1 cellular context compared by ENCODE assay signal in genomic region chr19:36604656-36605100, GRCh38.
TF ChIP-seq lines count a peak whose summit lies in the region.

No MANE protein-coding gene starts in this region.

TF ChIP-seq in HEK293, 187 proteins besides CTCF, POLR2A, EP300 and RAD21 (continued from another document):
- TF ChIP-seq TSHZ1 (tag by site-specific recombination; IDR thresholded peaks at IDR 0.05; ENCODE audit: borderline replicate concordance) (peak; percentile 93; the same call in 1 of the 2 replicates), REPIN1 (tag by site-specific recombination; IDR thresholded peaks at IDR 0.05; ENCODE audit: low read depth) (peak; percentile 84; the same call in 1 of the 2 replicates), AEBP2 (tag by site-specific recombination; IDR thresholded peaks at IDR 0.05; ENCODE audit: borderline replicate concordance) (peak; percentile 93; the same call in 1 of the 2 replicates), OVOL3 (tag by site-specific recombination; IDR thresholded peaks at IDR 0.05) (no peak), ZNF596 (tag by site-specific recombination; IDR thresholded peaks at IDR 0.05) (no peak), ZNF521 (tag by site-specific recombination; IDR thresholded peaks at IDR 0.05) (no peak), ZNF664 (tag by site-specific recombination; IDR thresholded peaks at IDR 0.05) (0 out of 2 replicates have a peak, but pooled peaks have one; percentile 10), ZNF112 (tag by site-specific recombination; IDR thresholded peaks at IDR 0.05) (no peak), ZNF404 (tag by site-specific recombination; IDR thresholded peaks at IDR 0.05) (no peak; the same call in 1 of the 2 replicates), ZNF362 (tag by site-specific recombination; IDR thresholded peaks at IDR 0.05) (no peak), ZNF335 (tag by site-specific recombination; conservative IDR thresholded peaks at IDR 0.05) (peak; percentile 100), ZNF266 (tag by site-specific recombination; IDR thresholded peaks at IDR 0.05; ENCODE audit: low read depth) (peak; percentile 97), ZFP41 (tag by site-specific recombination; IDR thresholded peaks at IDR 0.05; ENCODE audit: borderline replicate concordance) (peak; percentile 83; the same call in 1 of the 2 replicates), ZSCAN5A (tag by site-specific recombination; IDR thresholded peaks at IDR 0.05) (peak; percentile 99), ZNF132 (tag by site-specific recombination; IDR thresholded peaks at IDR 0.05; ENCODE audit: borderline replicate concordance) (no peak)
TF ChIP-seq in HEK293: peak in this region for 109.
